Comparison of ENCODE assay signal across 10 cellular contexts in genomic region chr16:20409398-20410152, GRCh38. TPM values are rescaled to one million over a fixed set of nuclear protein-coding genes. Genes with fewer than 3 reads are reported as not detected.
DNase-seq lines count a peak whose midpoint lies in the region; ATAC-seq and TF ChIP-seq lines count a peak whose summit lies in the region.
"Had no signal": no experiment of that assay in that cellular context is flagged by ENCODE, and none has a peak within 500 bp of the region (broad histone marks: within the 10 kb centered on the region; RNA-seq: fewer than 3 reads in every experiment).

TSS of gene ACSM5 (plus strand) at chr16:20409534. CDS start at chr16:20411485, 1,951 bp downstream.

- no peak for TF ChIP-seq CTCF in DOHH2 (IDR thresholded peaks at IDR 0.05; ENCODE audit: low read depth, low read length, poor library complexity, severe bottlenecking)

- H3K4me1 ChIP-seq in DOHH2 (ENCODE audit: control insufficient read depth, low read length): peaks cover 9% of the 10 kb centered on the region

- no peaks in the 10 kb centered on the region for H3K9me2 ChIP-seq in DOHH2 (replicated peaks; ENCODE audit: control insufficient read depth, low read length)

- no peaks in the 10 kb centered on the region for H3K36me3 Mint-ChIP-seq in activated T-cell treated with anti-CD3 and anti-CD28 coated beads, Interleukin-2, amount 50 U/mL, for 24 hours (ENCODE audit: low read depth)
- H3K36me3 Mint-ChIP-seq: activated naive CD8-positive, alpha-beta T cell had no signal

- peak within 1 kb of the TSS; percentile 21; the same call in 1 of the 2 replicates for H3K4me2 ChIP-seq in DOHH2 (ENCODE audit: low read length)

- H3K9me3 ChIP-seq in DOHH2 (ENCODE audit: control insufficient read depth, insufficient read depth, low read length): no peaks in the 10 kb centered on the region

- no peak within 1 kb of the TSS for H3K4me3 ChIP-seq in DOHH2 (ENCODE audit: low read length)

- H3K27me3 ChIP-seq in DOHH2 (ENCODE audit: control insufficient read depth, low read length): 0 out of 2 replicates have a peak, but pooled peaks cover 3% of the 10 kb centered on the region

- no peak within 1 kb of the TSS for H3K27ac ChIP-seq in DOHH2 (ENCODE audit: low read depth, low read length)

- no peaks in the 10 kb centered on the region for H3K36me3 ChIP-seq in DOHH2 (ENCODE audit: control insufficient read depth, low read length)

- H3K27ac Mint-ChIP-seq in activated T-cell treated with anti-CD3 and anti-CD28 coated beads, Interleukin-2, amount 50 U/mL, for 24 hours: no peak within 1 kb of the TSS
- H3K27ac Mint-ChIP-seq: activated naive CD8-positive, alpha-beta T cell had no signal

- no peaks in the 10 kb centered on the region for H3K4me1 Mint-ChIP-seq in activated T-cell treated with anti-CD3 and anti-CD28 coated beads, Interleukin-2, amount 50 U/mL, for 24 hours (ENCODE audit: low read depth)

- H3K27me3 Mint-ChIP-seq in activated T-cell treated with anti-CD3 and anti-CD28 coated beads, Interleukin-2, amount 50 U/mL, for 24 hours: peaks cover 15% of the 10 kb centered on the region

- DNase-seq in anterior cingulate cortex (lab: John Stamatoyannopoulos, UW) (peak in 50 of 58 donors; percentile 2 to 81 (median 46)), myocyte (ENCODE audit: low read depth) (peak; percentile 91)
- DNase-seq in activated T-cell treated with anti-CD3 and anti-CD28 coated beads, Interleukin-2, amount 50 U/mL, for 24 hours: no peak
- DNase-seq in NK-92 treated with Interleukin-12 subunit alpha and Interleukin-12 subunit beta, amount 100 ng/mL, for 24 hours (lab: John Stamatoyannopoulos, UW): no peak
- DNase-seq: DMS 273 treated with DMSO at 0.1 percent for 48 hours had no signal

- ATAC-seq in HG03097 (IDR thresholded peaks at IDR 0.05; ENCODE audit: low FRiP score, unreplicated experiment) (peak; percentile 35), HG03139 (IDR thresholded peaks at IDR 0.05; ENCODE audit: unreplicated experiment) (no peak), GM21367 (IDR thresholded peaks at IDR 0.05; ENCODE audit: unreplicated experiment) (no peak)

- no peaks in the 10 kb centered on the region for H3K9me3 Mint-ChIP-seq in activated T-cell treated with anti-CD3 and anti-CD28 coated beads, Interleukin-2, amount 50 U/mL, for 24 hours

- H3K4me3 Mint-ChIP-seq in activated T-cell treated with anti-CD3 and anti-CD28 coated beads, Interleukin-2, amount 50 U/mL, for 24 hours: no peak within 1 kb of the TSS
- H3K4me3 Mint-ChIP-seq: activated naive CD8-positive, alpha-beta T cell had no signal

- no peaks in the 10 kb centered on the region for H3F3A ChIP-seq in DOHH2 (ENCODE audit: control insufficient read depth, insufficient read depth)

- H4K20me1 ChIP-seq in DOHH2 (ENCODE audit: control insufficient read depth, insufficient read depth, low read depth, low read length): no peaks in the 10 kb centered on the region

- no peaks in the 10 kb centered on the region for H3K79me2 ChIP-seq in DOHH2 (ENCODE audit: control insufficient read depth, low read length)

RNA-seq across cellular contexts. Expression of gene ACSM5, which starts in this region (rescaled TPM):
- total RNA-seq in myocyte: 2.0 and 2.7 TPM in 2 replicates
- 5.2 TPM for polyA plus RNA-seq in myocyte (2012)

Comparison
In these comparisons a context has a peak if more than half of its experiments do, and no peak if none do; other contexts are left out.
1. DNase-seq: peak in anterior cingulate cortex (50 of 58) and myocyte (single experiment); none in activated T-cell treated with anti-CD3 and anti-CD28 coated beads, Interleukin-2, amount 50 U/mL, for 24 hours (single experiment) and NK-92 treated with Interleukin-12 subunit alpha and Interleukin-12 subunit beta, amount 100 ng/mL, for 24 hours (single experiment).